23 cellular contexts compared by ENCODE assay signal in the genomic region with DNA sequence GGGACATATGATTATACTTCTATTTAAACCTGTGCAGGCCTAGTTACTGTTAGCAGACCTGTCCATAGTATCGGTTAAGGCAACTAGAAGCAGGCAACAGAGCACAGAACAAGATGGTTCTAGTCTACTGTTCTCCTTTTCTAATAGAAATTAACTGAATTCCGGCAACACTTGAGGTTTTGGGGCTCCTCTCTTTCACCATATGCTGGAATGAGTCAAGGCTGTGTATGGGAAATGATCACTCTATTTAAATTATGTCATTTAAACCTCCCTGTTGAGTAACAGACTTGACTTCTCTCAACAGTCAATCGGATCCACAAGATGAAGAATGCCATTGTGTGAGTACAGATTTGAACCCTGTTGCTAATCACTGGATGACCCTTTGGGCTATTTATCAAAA. TPM values are rescaled to one million over a fixed set of nuclear protein-coding genes. Genes with fewer than 3 reads are reported as not detected.
DNase-seq lines count a peak whose midpoint lies in the region; ATAC-seq and TF ChIP-seq lines count a peak whose summit lies in the region.
"Had no signal": no experiment of that assay in that cellular context is flagged by ENCODE, and none has a peak within 500 bp of the region (broad histone marks: within the 10 kb centered on the region; RNA-seq: fewer than 3 reads in every experiment).

No MANE protein-coding gene starts in this region.

- H3K27ac ChIP-seq in RWPE2 (ENCODE audit: poor library complexity, severe bottlenecking) (peak overlapping the region; percentile 26), epithelial cell of prostate (peak overlapping the region; percentile 64), spleen (peak overlapping the region in 5 of 8 donors; percentile 22 to 82 (median 70)), right cardiac atrium (ENCODE audit: low read length) (no peak overlapping the region)
- no peak overlapping the region for H3K27ac ChIP-seq in effector memory CD4-positive, alpha-beta T cell (ENCODE audit: insufficient read depth, low read length, poor library complexity, severe bottlenecking)
- H3K27ac ChIP-seq: cardiac muscle cell, prostate gland, tibial nerve had no signal

- H3K36me3 ChIP-seq in RWPE2 (ENCODE audit: low read depth): no peaks in the 10 kb centered on the region
- no peaks in the 10 kb centered on the region for H3K36me3 ChIP-seq in spleen
- H3K36me3 ChIP-seq in effector memory CD4-positive, alpha-beta T cell (ENCODE audit: control insufficient read depth, insufficient read depth, low read length): no peaks in the 10 kb centered on the region
- H3K36me3 ChIP-seq: cardiac muscle cell, prostate gland, tibial nerve had no signal

- no peak for TF ChIP-seq POLR2A in spleen (IDR thresholded peaks at IDR 0.05)

- H3K4me1 ChIP-seq in RWPE2 (ENCODE audit: insufficient read depth, poor library complexity, severe bottlenecking): peaks cover 14% of the 10 kb centered on the region
- peaks cover 0 to 31% (median 1%) of the 10 kb centered on the region in 6 donors for H3K4me1 ChIP-seq in spleen
- no peaks in the 10 kb centered on the region for H3K4me1 ChIP-seq in effector memory CD4-positive, alpha-beta T cell (ENCODE audit: control insufficient read depth, insufficient read depth, low read length, poor library complexity, severe bottlenecking)
- no peaks in the 10 kb centered on the region for H3K4me1 ChIP-seq in right cardiac atrium (ENCODE audit: control insufficient read depth, insufficient read depth, low read length)
- H3K4me1 ChIP-seq: prostate gland, tibial nerve had no signal

- H3K4me3 ChIP-seq in RWPE2 (ENCODE audit: severe bottlenecking) (no peak overlapping the region), spleen (no peak overlapping the region), right cardiac atrium (ENCODE audit: low read length) (no peak overlapping the region)
- no peak overlapping the region for H3K4me3 ChIP-seq in effector memory CD4-positive, alpha-beta T cell (ENCODE audit: insufficient read depth, low read depth, low read length, poor library complexity, severe bottlenecking)
- H3K4me3 ChIP-seq: cardiac muscle cell, prostate gland, tibial nerve had no signal

- ATAC-seq in RWPE2 (ENCODE audit: low read depth): peak; percentile 31; the same call in 1 of the 3 replicates
- no peak for ATAC-seq in right cardiac atrium
- ATAC-seq in HG02884 (IDR thresholded peaks at IDR 0.05; ENCODE audit: unreplicated experiment): no peak
- ATAC-seq: Panc1 had no signal

- H3K9me3 ChIP-seq in RWPE2 (ENCODE audit: severe bottlenecking) (no peaks in the 10 kb centered on the region), spleen (no peaks in the 10 kb centered on the region), right cardiac atrium (ENCODE audit: control insufficient read depth, low read length) (no peaks in the 10 kb centered on the region)
- H3K9me3 ChIP-seq in effector memory CD4-positive, alpha-beta T cell (ENCODE audit: control insufficient read depth, low read length): no peaks in the 10 kb centered on the region
- H3K9me3 ChIP-seq: prostate gland, tibial nerve had no signal

- intact Hi-C loops in spleen (cut with DNase I; ENCODE audit: low total_unique reads) (no loop called here), right cardiac atrium (cut with DNase I) (no loop called here)

- TF ChIP-seq CTCF in RWPE2 (IDR thresholded peaks at IDR 0.05; ENCODE audit: poor library complexity, severe bottlenecking) (no peak), spleen (IDR thresholded peaks at IDR 0.05 in 8 of 11, conservative IDR thresholded peaks at IDR 0.05 in 3 of 11) (no peak)

- H3K27me3 ChIP-seq in RWPE2 (ENCODE audit: insufficient read depth, poor library complexity, severe bottlenecking) (no peaks in the 10 kb centered on the region), spleen (replicated peaks in 1 of 7) (no peaks in the 10 kb centered on the region), right cardiac atrium (ENCODE audit: control insufficient read depth, insufficient read depth) (no peaks in the 10 kb centered on the region)
- no peaks in the 10 kb centered on the region for H3K27me3 ChIP-seq in effector memory CD4-positive, alpha-beta T cell (replicated peaks; ENCODE audit: control insufficient read depth, insufficient read depth, low read length, poor library complexity, severe bottlenecking)
- H3K27me3 ChIP-seq: cardiac muscle cell, tibial nerve had no signal

- DNase-seq in HT1080 (ENCODE audit: low read depth): peak; percentile 8
- DNase-seq in RWPE2 (ENCODE audit: low spot score): no peak
- no peak for DNase-seq in epithelial cell of prostate (ENCODE audit: low read depth, low spot score)
- DNase-seq in spleen: no peak
- DNase-seq in effector memory CD4-positive, alpha-beta T cell: no peak
- DNase-seq in right cardiac atrium: no peak
- DNase-seq in NCI-H1092 treated with DMSO at 0.1 percent for 48 hours (lab: John Stamatoyannopoulos, UW): no peak
- DNase-seq: activated CD4-positive, alpha-beta memory T cell treated with anti-CD3 and anti-CD28 coated beads for 36 hours; activated CD4-positive, CD25-positive, alpha-beta regulatory T cell; activated gamma-delta T cell treated with Interleukin-2 at 50 U/mL for 16 hours; amniotic stem cell; CD4-positive, alpha-beta T cell; dermis blood vessel endothelial cell; kidney glomerular epithelial cell; NCI-H2171; NCI-H748 treated with DMSO at 0.1 percent for 48 hours; stimulated activated CD4-positive, alpha-beta T cell treated with anti-CD3 and anti-CD28 coated beads, Interleukin-1b, Interleukin-23, amount 100 ng/mL, for 48 hours; stimulated activated naive CD4-positive, alpha-beta T cell treated with Interleukin-2 at 50 U/mL for 16 hours had no signal

- WGBS in spleen, 5 donors: 54 to 86% (median 75%) methylated on average over 3 of the region's 3 CpGs
- 81% methylated on average over 3 of the region's 3 CpGs for WGBS in right cardiac atrium

RNA-seq across cellular contexts. Expression of gene OTUD1, which starts 6.2 kb away (rescaled TPM):
- 1.9 and 2.0 TPM in 2 replicates for total RNA-seq in HT1080 (2014; rRNA removed; shearing (Covaris generic))
- polyA plus RNA-seq in HT1080 (2015; cell fraction: cytosol; rRNA removed): 4.3 and 5.4 TPM in 2 replicates
- polyA plus RNA-seq in HT1080 (2015; cell fraction: nucleus; rRNA removed): 3.7 and 4.1 TPM in 2 replicates
- total RNA-seq in spleen (10 to 100 TPM; 18.4 to 34.4 (median 30.4) TPM), right cardiac atrium (10 to 100 TPM; 13.5 to 17.8 (median 14.2) TPM)
- polyA plus RNA-seq in spleen (10 to 100 TPM; 11.7 to 14.6 (median 14.1) TPM), right cardiac atrium (27.3 TPM)

Comparison
In these comparisons a context has a peak if more than half of its experiments do, and no peak if none do; other contexts are left out.
1. H3K27ac ChIP-seq: peak in RWPE2 (single experiment), epithelial cell of prostate (single experiment) and spleen (5 of 8); none in effector memory CD4-positive, alpha-beta T cell (single experiment) and right cardiac atrium (single experiment).